8 cellular contexts compared by ENCODE assay signal in the genomic region with DNA sequence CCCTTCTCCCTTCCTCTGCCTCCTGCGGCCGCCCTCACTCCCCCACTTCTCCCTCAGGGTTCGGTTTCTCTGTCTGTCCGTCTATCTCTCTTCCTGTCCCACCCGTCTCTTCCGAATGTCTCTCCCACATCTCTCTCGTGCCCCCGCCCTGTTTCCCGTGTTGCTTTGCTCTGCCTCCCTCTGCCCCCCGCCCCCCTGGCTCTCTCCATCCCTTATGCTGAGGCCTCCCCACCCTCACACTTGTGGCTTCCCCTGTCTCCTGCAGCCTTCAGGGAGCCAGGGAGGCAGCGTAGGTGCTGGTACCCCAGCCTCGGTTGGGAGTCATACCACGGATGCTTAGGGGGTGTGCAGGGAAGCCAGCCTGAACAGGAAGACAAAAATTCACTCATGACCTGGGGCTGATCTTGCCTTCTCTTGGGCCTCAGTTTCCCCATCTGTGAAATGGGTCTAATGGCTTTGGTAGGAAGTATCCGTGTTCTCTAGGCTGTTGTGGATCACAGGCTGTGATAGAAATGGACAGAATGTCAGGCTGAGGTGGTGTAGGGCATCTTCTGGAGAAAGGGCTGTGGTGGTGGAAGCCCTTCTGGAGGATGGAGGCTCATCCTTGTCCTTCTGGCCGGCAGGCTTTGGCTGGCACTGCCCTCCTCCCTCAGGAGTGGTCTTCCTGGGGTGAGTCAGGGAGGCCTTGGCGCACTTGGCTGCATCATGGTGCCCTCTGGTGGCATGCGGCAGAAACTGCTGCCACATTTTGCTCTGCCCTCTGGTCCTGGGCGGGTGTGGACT. TPM values are rescaled to one million over a fixed set of nuclear protein-coding genes. Genes with fewer than 3 reads are reported as not detected.
DNase-seq lines count a peak whose midpoint lies in the region; ATAC-seq, FAIRE-seq and TF ChIP-seq lines count a peak whose summit lies in the region.

No MANE protein-coding gene starts in this region.

- dilution Hi-C loops in keratinocyte (cut with MboI; ENCODE audit: extremely low pct_ligation_motif_present, low sequenced_read_pairs): no loop called here

- H3K4me2 ChIP-seq in keratinocyte (ENCODE audit: control insufficient read depth, extremely low read depth, insufficient read depth, low read depth, low read length): no peak overlapping the region

- no peak overlapping the region for H3K9ac ChIP-seq in keratinocyte (ENCODE audit: control insufficient read depth, extremely low read depth, insufficient read depth, low read length)

- TF ChIP-seq POLR2A in breast epithelium (IDR thresholded peaks at IDR 0.05): no peak

- H4K20me1 ChIP-seq in keratinocyte (ENCODE audit: control insufficient read depth, extremely low read depth, insufficient read depth, low read length): no peaks in the 10 kb centered on the region

- no peak overlapping the region for H2AFZ ChIP-seq in keratinocyte (ENCODE audit: control insufficient read depth, low read length)

- DNase-seq in NCI-H524 (lab: John Stamatoyannopoulos, UW) (peak; percentile 72 to 82), NCI-H524 treated with DMSO at 0.1 percent for 48 hours (lab: John Stamatoyannopoulos, UW) (no peak), NCI-H2029 treated with DMSO at 0.1 percent for 48 hours (lab: John Stamatoyannopoulos, UW) (peak; percentile 99), breast epithelium (ENCODE audit: low spot score in 2 of 2) (peak in 1 of 2 donors; percentile 43), keratinocyte (ENCODE audit: low read depth, low spot score) (no peak)
- peak; percentile 57 for DNase-seq in stimulated activated CD4-positive, alpha-beta T cell treated with anti-CD3 and anti-CD28 coated beads, Interleukin-1b, Interleukin-23, amount 100 ng/mL, for 48 hours

- H3K9me3 ChIP-seq in breast epithelium (no peaks in the 10 kb centered on the region), keratinocyte (ENCODE audit: control insufficient read depth, low read depth, low read length) (no peaks in the 10 kb centered on the region)

- intact Hi-C loops in breast epithelium (cut with DNase I; ENCODE audit: low total_unique reads): loop anchor here (10.0 kb wide), 1 partner anchor 132 kb away; no protein-coding TSS in a partner anchor

- H3K9me1 ChIP-seq in keratinocyte (ENCODE audit: control insufficient read depth, extremely low read depth, insufficient read depth, low read length): no peaks in the 10 kb centered on the region

- TF ChIP-seq CTCF in VCaP (conservative IDR thresholded peaks at IDR 0.05) (peak; percentile 92), breast epithelium (IDR thresholded peaks at IDR 0.05) (peak; percentile 72 to 95 (median 90)), keratinocyte (optimal IDR thresholded peaks at IDR 0.05 in 1 of 3, IDR thresholded peaks at IDR 0.05 in 1 of 3, conservative IDR thresholded peaks at IDR 0.05 in 1 of 3; ENCODE audit: extremely low read depth in 1 of 3, insufficient read depth in 2 of 3, low read length in 3 of 3) (peak; percentile 92 to 97 (median 93))

- H3K4me3 ChIP-seq in breast epithelium: no peak overlapping the region
- H3K4me3 ChIP-seq in keratinocyte (ENCODE audit: control insufficient read depth in 2 of 3, extremely low read depth in 1 of 3, insufficient read depth in 2 of 3, low read depth in 1 of 3, low read length in 3 of 3): no peak overlapping the region

- no peak overlapping the region for H3K27ac ChIP-seq in VCaP
- no peak overlapping the region for H3K27ac ChIP-seq in breast epithelium
- no peak overlapping the region for H3K27ac ChIP-seq in keratinocyte (ENCODE audit: control insufficient read depth, insufficient read depth, low read length)

- H3K79me2 ChIP-seq in keratinocyte (ENCODE audit: control insufficient read depth, insufficient read depth, low read length): no peaks in the 10 kb centered on the region

- peak; percentile 63 for FAIRE-seq in keratinocyte (lab: Jason Lieb, UNC)

- H3K27me3 ChIP-seq in breast epithelium (no peaks in the 10 kb centered on the region), keratinocyte (ENCODE audit: control insufficient read depth, extremely low read depth, insufficient read depth, low read length) (no peaks in the 10 kb centered on the region)

- H3K36me3 ChIP-seq in breast epithelium: no peaks in the 10 kb centered on the region
- no peaks in the 10 kb centered on the region for H3K36me3 ChIP-seq in keratinocyte (ENCODE audit: control insufficient read depth in 2 of 2, extremely low read depth in 1 of 2, insufficient read depth in 2 of 2, low read length in 2 of 2)

- no peak for ATAC-seq in HG03039 (IDR thresholded peaks at IDR 0.05; ENCODE audit: unreplicated experiment)

- H3K4me1 ChIP-seq in breast epithelium (peaks cover 0 to 3% of the 10 kb centered on the region in 2 donors), keratinocyte (ENCODE audit: control insufficient read depth, extremely low read depth, insufficient read depth, low read length) (peaks cover 16% of the 10 kb centered on the region)

RNA-seq across cellular contexts. Expression of gene FOXO6, which starts 55.5 kb away (rescaled TPM):
- 1 to 10 TPM in 1 of 3 donors, under 1 TPM in 1, not detected in 1; 0.98 to 1.3 TPM for total RNA-seq in breast epithelium
- polyA plus RNA-seq in keratinocyte: not detected in 3 replicates
- polyA plus RNA-seq in keratinocyte (2011; ENCODE audit: low read depth): not detected
- not detected in 2 replicates for polyA plus RNA-seq in keratinocyte (2011; cell fraction: cytosol; rRNA removed)
- not detected in 2 replicates for polyA plus RNA-seq in keratinocyte (2011; cell fraction: nucleus; rRNA removed)
- 0.18 TPM in 1 of 2 replicates, not detected in the other for polyA plus RNA-seq in keratinocyte (2012; ENCODE audit: low replicate concordance)
- not detected in 3 replicates for polyA minus RNA-seq in keratinocyte
- polyA minus RNA-seq in keratinocyte (2011; cell fraction: cytosol; rRNA and poly(A)+ RNA removed): not detected
- polyA minus RNA-seq in keratinocyte (2011; cell fraction: nucleus; rRNA and poly(A)+ RNA removed): not detected in 2 replicates

Comparison
In these comparisons a context has a peak if more than half of its experiments do, and no peak if none do; other contexts are left out.
1. DNase-seq: peak in NCI-H524 (2 of 2), NCI-H2029 treated with DMSO at 0.1 percent for 48 hours (single experiment) and stimulated activated CD4-positive, alpha-beta T cell treated with anti-CD3 and anti-CD28 coated beads, Interleukin-1b, Interleukin-23, amount 100 ng/mL, for 48 hours (single experiment); none in NCI-H524 treated with DMSO at 0.1 percent for 48 hours (single experiment) and keratinocyte (single experiment).
2. Peak in every context shown above with its lines, with median percentiles within 50 percentile points of each other: CTCF ChIP-seq.